In the genomic region with DNA sequence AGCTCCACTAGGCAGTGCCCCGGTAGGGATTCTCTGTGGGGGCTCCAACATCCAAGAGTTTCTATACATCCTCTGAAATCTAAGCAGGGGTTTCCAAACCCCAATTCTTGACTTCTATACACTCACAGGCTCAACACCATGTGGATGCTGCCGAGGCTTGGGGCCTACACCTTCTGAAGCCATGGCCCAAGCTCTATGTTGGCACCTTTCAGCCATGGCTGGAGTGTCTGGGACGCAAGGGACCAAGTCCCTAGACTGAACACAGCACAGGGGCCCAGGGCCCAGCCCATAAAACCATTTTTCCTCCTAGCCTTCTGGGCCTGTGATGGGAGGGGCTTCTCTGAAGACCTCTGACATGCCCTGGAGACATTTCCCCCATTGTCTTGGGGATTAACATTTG, we compare ENCODE assay signal across 11 cellular contexts.
"Had no signal": no experiment of that assay in that cellular context is flagged by ENCODE, and none has a peak within 500 bp of the region (broad histone marks: within the 10 kb centered on the region; RNA-seq: fewer than 3 reads in every experiment).

No MANE protein-coding gene starts in this region.

- FAIRE-seq: H1, H54 had no signal

- H3K4me1 Mint-ChIP-seq: GM23338, H9 had no signal

- H3K9ac ChIP-seq: GM23248 had no signal

- H3K4me3 ChIP-seq: GM23248, GM23338, HAP-1 had no signal

- H3K4me1 ChIP-seq: HAP-1 had no signal

- ATAC-seq: GM23338, HCT116 had no signal

- H3K9me3 ChIP-seq: HAP-1 had no signal

- DNase-seq: GM23248, GOT3, H7, H9, HCEC 1CT, HFFc6 had no signal

- H3K36me3 ChIP-seq: HAP-1 had no signal

- H3K27ac Mint-ChIP-seq: GM23338, H9, HFFc6 had no signal

- H3K27ac ChIP-seq: GM23248 had no signal

- H3K4me3 Mint-ChIP-seq: GM23338, H9, HFFc6 had no signal
